28 cellular contexts compared by ENCODE assay signal in the genomic region with DNA sequence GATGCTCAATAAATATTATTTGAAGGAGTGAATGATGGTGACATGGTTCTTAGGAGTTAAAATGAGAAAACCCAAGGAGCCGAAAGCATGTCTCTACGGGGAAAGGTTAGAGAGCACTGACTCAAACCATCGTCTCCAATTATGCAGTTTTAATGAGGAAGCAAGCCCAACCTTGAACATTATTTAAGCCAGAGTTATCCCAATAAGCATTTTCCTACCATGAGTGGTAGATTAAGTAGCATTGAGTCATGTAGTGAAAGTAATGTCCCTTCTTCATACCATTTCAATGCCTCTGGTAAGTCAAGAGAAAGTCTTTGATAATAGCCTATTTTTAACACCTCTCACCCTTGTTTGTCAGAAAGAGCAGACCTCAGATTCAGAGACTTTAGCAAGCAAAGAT. TPM values are rescaled to one million over a fixed set of nuclear protein-coding genes. Genes with fewer than 3 reads are reported as not detected.
DNase-seq lines count a peak whose midpoint lies in the region; ATAC-seq, FAIRE-seq and TF ChIP-seq lines count a peak whose summit lies in the region.
"Had no signal": no experiment of that assay in that cellular context is flagged by ENCODE, and none has a peak within 500 bp of the region (broad histone marks: within the 10 kb centered on the region; RNA-seq: fewer than 3 reads in every experiment).

No MANE protein-coding gene starts in this region.

- H3K79me2 ChIP-seq in astrocyte (ENCODE audit: insufficient read depth, low read length), result no peaks in the 10 kb centered on the region

- H3K36me3 ChIP-seq in astrocyte (ENCODE audit: insufficient read depth, low read length), result no peaks in the 10 kb centered on the region
- H3K36me3 ChIP-seq: BE2C, MG63, SJSA1 had no signal

- H4K20me1 ChIP-seq in astrocyte (ENCODE audit: insufficient read depth, low read length), result no peaks in the 10 kb centered on the region

- no peak overlapping the region for H3K4me3 ChIP-seq in astrocyte (ENCODE audit: insufficient read depth, low read depth, low read length)
- no peak overlapping the region for H3K4me3 ChIP-seq in retinal pigment epithelial cell (ENCODE audit: low read length)
- H3K4me3 ChIP-seq: A549, GM23338, MG63, PC-9, SJSA1 had no signal

- H2AFZ ChIP-seq in astrocyte (ENCODE audit: low read depth, low read length), result no peak overlapping the region
- H2AFZ ChIP-seq: GM23338, PC-9 had no signal

- no peaks in the 10 kb centered on the region for H3K9me3 Mint-ChIP-seq in astrocyte (ENCODE audit: unreplicated experiment)
- H3K9me3 Mint-ChIP-seq: CD8-positive, alpha-beta memory T cell; GM23338; H9 had no signal

- H3K4me1 Mint-ChIP-seq in astrocyte (ENCODE audit: low read depth, unreplicated experiment), result no peaks in the 10 kb centered on the region
- H3K4me1 Mint-ChIP-seq: CD14-positive monocyte had no signal

- peaks cover 15% of the 10 kb centered on the region for H3K27me3 Mint-ChIP-seq in astrocyte (ENCODE audit: low read depth, unreplicated experiment)

- ATAC-seq in GM18502 (IDR thresholded peaks at IDR 0.05; ENCODE audit: poor library complexity, unreplicated experiment), result no peak
- ATAC-seq: A549, GM23338 had no signal

- H3K9me3 ChIP-seq in astrocyte (ENCODE audit: insufficient read depth, low read depth, low read length), result no peaks in the 10 kb centered on the region
- H3K9me3 ChIP-seq: A549, BE2C, MG63, SJSA1 had no signal

- H3K36me3 Mint-ChIP-seq in astrocyte (ENCODE audit: low read depth, unreplicated experiment), result no peaks in the 10 kb centered on the region
- H3K36me3 Mint-ChIP-seq: CD14-positive monocyte; CD8-positive, alpha-beta memory T cell had no signal

- H3K4me1 ChIP-seq in astrocyte (ENCODE audit: insufficient read depth, low read length), result no peaks in the 10 kb centered on the region
- H3K4me1 ChIP-seq: A549, SJSA1 had no signal

- no peak overlapping the region for H3K27ac ChIP-seq in astrocyte (ENCODE audit: low read depth, low read length)
- H3K27ac ChIP-seq: A549, PC-9, SJSA1 had no signal

- no peak overlapping the region for H3K4me2 ChIP-seq in astrocyte (ENCODE audit: low read length)
- H3K4me2 ChIP-seq: A549, GM23338, PC-9 had no signal

- FAIRE-seq in astrocyte (lab: Jason Lieb, UNC) (no peak), GM19239 (lab: Jason Lieb, UNC) (no peak)
- FAIRE-seq: A549, GM18507 had no signal

- H3K4me3 Mint-ChIP-seq in astrocyte (ENCODE audit: unreplicated experiment), result no peak overlapping the region
- H3K4me3 Mint-ChIP-seq: CD14-positive monocyte; CD8-positive, alpha-beta memory T cell; GM23338; H9; HFFc6 had no signal

- no peak overlapping the region for H3K9ac ChIP-seq in astrocyte (ENCODE audit: low read length)

- H3K27me3 ChIP-seq in astrocyte (ENCODE audit: insufficient read depth, low read length), result no peaks in the 10 kb centered on the region
- H3K27me3 ChIP-seq: BE2C had no signal

- no peak for TF ChIP-seq CTCF in astrocyte (IDR thresholded peaks at IDR 0.05; ENCODE audit: insufficient read depth, low read depth, low read length)
- no peak for TF ChIP-seq CTCF in retinal pigment epithelial cell (conservative IDR thresholded peaks at IDR 0.05; ENCODE audit: low read depth, low read length)

- peak; percentile 45 for DNase-seq in AG08395 (ENCODE audit: low spot score)
- peak; percentile 49 for DNase-seq in GM04503 (ENCODE audit: low read depth)
- DNase-seq in astrocyte (ENCODE audit: low read depth), result peak; percentile 51
- DNase-seq in retinal pigment epithelial cell (ENCODE audit: low read depth), result peak; percentile 30
- no peak for DNase-seq in GM19239 (ENCODE audit: insufficient read length, low spot score)
- DNase-seq in cerebellar cortex (ENCODE audit: low spot score), result no peak
- DNase-seq: BE2C; CD8-positive, alpha-beta memory T cell; DMS79 treated with DMSO at 0.1 percent for 48 hours; GF-D8; H9; HFFc6; KBM-7; MG63; NCI-H1105 treated with DMSO at 0.1 percent for 48 hours; NCI-H1694; NCI-H2029 treated with DMSO at 0.1 percent for 48 hours; NCI-H526 treated with DMSO at 0.1 percent for 48 hours; PC-9; Right ventricle myocardium superior had no signal

- no peak overlapping the region for H3K27ac Mint-ChIP-seq in astrocyte (ENCODE audit: unreplicated experiment)
- H3K27ac Mint-ChIP-seq: CD14-positive monocyte; CD8-positive, alpha-beta memory T cell; GM23338; H9; HFFc6 had no signal

RNA-seq across cellular contexts. Expression of gene TSHZ2, which starts 13.5 kb away (rescaled TPM):
- total RNA-seq in astrocyte, result 0.72 and 1.2 TPM in 2 replicates
- total RNA-seq: HFFc6, LHCN-M2, NCI-H460, PC-9, SJSA1 had no signal

Comparison
In these comparisons a context has a peak if more than half of its experiments do, and no peak if none do; other contexts are left out.
1. DNase-seq: peak in AG08395 (single experiment), GM04503 (single experiment), astrocyte (single experiment) and retinal pigment epithelial cell (single experiment); none in GM19239 (single experiment) and cerebellar cortex (single experiment).